ENCODE assay signal across 8 cellular contexts in genomic region chr19:19366691-19367396, GRCh38. TPM values are rescaled to one million over a fixed set of nuclear protein-coding genes. Genes with fewer than 3 reads are reported as not detected.
DNase-seq lines count a peak whose midpoint lies in the region; ATAC-seq and TF ChIP-seq lines count a peak whose summit lies in the region.

No MANE protein-coding gene starts in this region.

- H3K36me3 Mint-ChIP-seq in neural progenitor cell = no peaks in the 10 kb centered on the region

- H3K9me2 ChIP-seq in OCI-LY1 (ENCODE audit: low read depth, low read length) = no peaks in the 10 kb centered on the region

- no peak overlapping the region for H3K4me3 Mint-ChIP-seq in neural progenitor cell

- H3K9me3 ChIP-seq in OCI-LY1 (ENCODE audit: low read length) (no peaks in the 10 kb centered on the region), esophagus squamous epithelium (no peaks in the 10 kb centered on the region), neural progenitor cell (ENCODE audit: low read depth) (no peaks in the 10 kb centered on the region), subcutaneous abdominal adipose tissue (ENCODE audit: control insufficient read depth in 5 of 5, low read length in 5 of 5) (no peaks in the 10 kb centered on the region)

- H3K9me3 Mint-ChIP-seq in neural progenitor cell = no peaks in the 10 kb centered on the region

- H3K4me1 ChIP-seq in OCI-LY1 (ENCODE audit: insufficient read depth, low read length, severe bottlenecking) (peaks cover 38% of the 10 kb centered on the region), esophagus squamous epithelium (peaks cover 7 to 30% (median 18%) of the 10 kb centered on the region in 3 donors), neural progenitor cell (no peaks in the 10 kb centered on the region), subcutaneous abdominal adipose tissue (ENCODE audit: control insufficient read depth in 5 of 5, insufficient read depth in 5 of 5, low read length in 5 of 5) (peaks cover 2 to 21% (median 16%) of the 10 kb centered on the region in 5 donors)

- no peak for TF ChIP-seq POLR2A in esophagus squamous epithelium (IDR thresholded peaks at IDR 0.05)

- intact Hi-C loops in esophagus squamous epithelium (cut with DNase I) = loop anchor here (5.0 kb wide), 1 partner anchor 125 kb away; no protein-coding TSS in a partner anchor

- H3K36me3 ChIP-seq in OCI-LY1 (ENCODE audit: insufficient read depth, low read length) = no peaks in the 10 kb centered on the region
- no peaks in the 10 kb centered on the region for H3K36me3 ChIP-seq in esophagus squamous epithelium
- no peaks in the 10 kb centered on the region for H3K36me3 ChIP-seq in neural progenitor cell
- H3K36me3 ChIP-seq in subcutaneous abdominal adipose tissue (ENCODE audit: control insufficient read depth in 5 of 5, insufficient read depth in 5 of 5, low read length in 5 of 5) = peaks cover 0 to 4% (median 0%) of the 10 kb centered on the region in 5 donors

- H3K27me3 Mint-ChIP-seq in neural progenitor cell (ENCODE audit: insufficient read depth, low read depth) = peaks cover 2% of the 10 kb centered on the region

- WGBS in esophagus squamous epithelium, 2 donors = 43 to 80% methylated on average over 1 to 8 of the region's 12 CpGs

- peak; percentile 69 for ATAC-seq in GM19023 (IDR thresholded peaks at IDR 0.05; ENCODE audit: unreplicated experiment)

- DNase-seq in AG10803 (ENCODE audit: low read depth) (peak; percentile 66), HT1080 (ENCODE audit: low read depth) (peak; percentile 72), activated T-cell treated with anti-CD3 and anti-CD28 coated beads for 24 hours (ENCODE audit: low read depth) (peak; percentile 59), esophagus squamous epithelium (lab: John Stamatoyannopoulos, UW) (no peak), neural progenitor cell (ENCODE audit: low spot score) (peak; percentile 84)

- H3K4me3 ChIP-seq in AG10803 (ENCODE audit: low read length) (no peak overlapping the region), OCI-LY1 (ENCODE audit: low read depth, low read length, poor library complexity, severe bottlenecking) (peak overlapping the region; percentile 32), esophagus squamous epithelium (peak overlapping the region in 1 of 4 donors; percentile 5), neural progenitor cell (no peak overlapping the region), subcutaneous abdominal adipose tissue (ENCODE audit: low read depth in 1 of 5, low read length in 5 of 5) (peak overlapping the region in 3 of 5 donors; percentile 23 to 66 (median 47))

- peak overlapping the region; percentile 50 for H3K4me2 ChIP-seq in OCI-LY1 (ENCODE audit: low read length)
- H3K4me2 ChIP-seq in neural progenitor cell = no peak overlapping the region

- H3K4me1 Mint-ChIP-seq in neural progenitor cell = peaks cover 4% of the 10 kb centered on the region

- TF ChIP-seq CTCF in AG10803 (conservative IDR thresholded peaks at IDR 0.05; ENCODE audit: low read length) = peak; percentile 89
- peak; percentile 99 for TF ChIP-seq CTCF in OCI-LY1 (IDR thresholded peaks at IDR 0.05; ENCODE audit: low read length)
- peak; percentile 92 to 98 (median 96) for TF ChIP-seq CTCF in esophagus squamous epithelium (IDR thresholded peaks at IDR 0.05)
- TF ChIP-seq CTCF in neural progenitor cell (IDR thresholded peaks at IDR 0.05) = peak; percentile 96

- H3K9ac ChIP-seq in OCI-LY1 (ENCODE audit: low read length) (peak overlapping the region; percentile 7; the same call in 1 of the 2 replicates), neural progenitor cell (no peak overlapping the region), subcutaneous abdominal adipose tissue (ENCODE audit: low read length in 5 of 5) (no peak overlapping the region)

- H4K20me1 ChIP-seq in OCI-LY1 (ENCODE audit: insufficient read depth, low read length) (no peaks in the 10 kb centered on the region), neural progenitor cell (ENCODE audit: low read depth) (no peaks in the 10 kb centered on the region)

- H3K27me3 ChIP-seq in OCI-LY1 (ENCODE audit: insufficient read depth, low read length) (no peaks in the 10 kb centered on the region), esophagus squamous epithelium (no peaks in the 10 kb centered on the region), neural progenitor cell (no peaks in the 10 kb centered on the region), subcutaneous abdominal adipose tissue (ENCODE audit: control insufficient read depth in 5 of 5, insufficient read depth in 4 of 5, low read length in 5 of 5) (no peaks in the 10 kb centered on the region)

- H2AFZ ChIP-seq in OCI-LY1 (ENCODE audit: low read length) (peak overlapping the region; percentile 2; the same call in 1 of the 2 replicates), neural progenitor cell (replicated peaks) (peak overlapping the region; percentile 88)

- H3F3A ChIP-seq in OCI-LY1 (ENCODE audit: insufficient read depth, low read length) (no peaks in the 10 kb centered on the region), neural progenitor cell (ENCODE audit: low read depth) (no peaks in the 10 kb centered on the region)

- H3K79me2 ChIP-seq in OCI-LY1 (ENCODE audit: insufficient read depth, low read length) (no peaks in the 10 kb centered on the region), neural progenitor cell (ENCODE audit: low read depth) (no peaks in the 10 kb centered on the region)

- peak overlapping the region; percentile 24 for H3K27ac ChIP-seq in OCI-LY1 (ENCODE audit: low read depth, low read length, poor library complexity, severe bottlenecking)
- peak overlapping the region; percentile 27 to 57 (median 49) for H3K27ac ChIP-seq in esophagus squamous epithelium
- H3K27ac ChIP-seq in neural progenitor cell = no peak overlapping the region
- no peak overlapping the region for H3K27ac ChIP-seq in subcutaneous abdominal adipose tissue (ENCODE audit: low read depth, low read length)

- H3K27ac Mint-ChIP-seq in neural progenitor cell = peak overlapping the region; percentile 46

RNA-seq across cellular contexts. Expression of gene GATAD2A, which starts 38.6 kb away (rescaled TPM):
- total RNA-seq in HT1080 (2014; rRNA removed; shearing (Covaris generic)) = 92.7 and 121 TPM in 2 replicates
- polyA plus RNA-seq in HT1080 (2015; cell fraction: cytosol; rRNA removed) = 84.2 and 85.1 TPM in 2 replicates
- 53.9 and 70.8 TPM in 2 replicates for polyA plus RNA-seq in HT1080 (2015; cell fraction: nucleus; rRNA removed)
- total RNA-seq in esophagus squamous epithelium (10 to 100 TPM; 39.7 to 81.4 (median 41.6) TPM), neural progenitor cell (ENCODE audit: low replicate concordance) (37.9 and 49.8 TPM in 2 replicates)

RNA-seq across cellular contexts. Expression of gene MAU2, which starts 46.2 kb away (rescaled TPM):
- total RNA-seq in HT1080 (2014; rRNA removed; shearing (Covaris generic)) = 23.8 and 35.3 TPM in 2 replicates
- polyA plus RNA-seq in HT1080 (2015; cell fraction: cytosol; rRNA removed) = 18.0 and 21.0 TPM in 2 replicates
- polyA plus RNA-seq in HT1080 (2015; cell fraction: nucleus; rRNA removed) = 52.4 and 71.1 TPM in 2 replicates
- total RNA-seq in esophagus squamous epithelium (10 to 100 TPM; 35.4 to 53.2 (median 39.1) TPM), neural progenitor cell (ENCODE audit: low replicate concordance) (35.0 and 47.3 TPM in 2 replicates)

RNA-seq across cellular contexts. Expression of gene SUGP1, which starts 46.5 kb away (rescaled TPM):
- total RNA-seq in HT1080 (2014; rRNA removed; shearing (Covaris generic)) = 49.8 and 55.4 TPM in 2 replicates
- polyA plus RNA-seq in HT1080 (2015; cell fraction: cytosol; rRNA removed) = 30.9 and 35.5 TPM in 2 replicates
- 60.5 and 63.9 TPM in 2 replicates for polyA plus RNA-seq in HT1080 (2015; cell fraction: nucleus; rRNA removed)
- total RNA-seq in esophagus squamous epithelium = 10 to 100 TPM; 31.0 to 47.4 (median 32.3) TPM
- total RNA-seq in neural progenitor cell (ENCODE audit: low replicate concordance) = 46.1 and 46.9 TPM in 2 replicates

Comparison
In these comparisons a context has a peak if more than half of its experiments do, and no peak if none do; other contexts are left out.
1. H3K4me3 ChIP-seq: peak in OCI-LY1 (single experiment) and subcutaneous abdominal adipose tissue (3 of 5); none in AG10803 (single experiment) and neural progenitor cell (single experiment).
2. H3K27ac ChIP-seq: peak in OCI-LY1 (single experiment) and esophagus squamous epithelium (4 of 4); none in neural progenitor cell (single experiment) and subcutaneous abdominal adipose tissue (single experiment).
3. Peak in every context shown above with its lines, with median percentiles within 50 percentile points of each other: CTCF ChIP-seq.